1 cellular context compared by ENCODE assay signal in the genomic region with DNA sequence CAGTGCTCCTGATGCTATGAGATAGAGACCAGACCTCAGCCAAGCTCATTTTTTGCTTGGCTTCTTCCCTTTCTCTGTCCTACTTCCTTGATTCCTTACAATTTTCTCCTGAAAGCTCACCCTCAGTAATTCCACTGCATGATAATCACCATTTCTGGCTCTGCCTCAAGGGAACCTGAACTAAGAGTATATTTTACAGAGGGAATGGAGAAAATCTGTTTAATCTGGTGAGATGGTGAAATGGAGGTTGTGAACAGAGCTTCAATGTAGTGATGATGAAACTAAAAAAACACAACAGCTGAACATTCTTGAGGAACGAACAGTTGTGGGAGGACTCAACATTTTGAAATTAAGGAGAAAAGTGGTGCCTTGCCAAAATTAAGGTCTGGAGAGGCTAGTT.
TF ChIP-seq lines count a peak whose summit lies in the region.

No MANE protein-coding gene starts in this region.

TF ChIP-seq in H1, 55 proteins besides CTCF, POLR2A, EP300 and RAD21:
- TF ChIP-seq, protein P1, sequence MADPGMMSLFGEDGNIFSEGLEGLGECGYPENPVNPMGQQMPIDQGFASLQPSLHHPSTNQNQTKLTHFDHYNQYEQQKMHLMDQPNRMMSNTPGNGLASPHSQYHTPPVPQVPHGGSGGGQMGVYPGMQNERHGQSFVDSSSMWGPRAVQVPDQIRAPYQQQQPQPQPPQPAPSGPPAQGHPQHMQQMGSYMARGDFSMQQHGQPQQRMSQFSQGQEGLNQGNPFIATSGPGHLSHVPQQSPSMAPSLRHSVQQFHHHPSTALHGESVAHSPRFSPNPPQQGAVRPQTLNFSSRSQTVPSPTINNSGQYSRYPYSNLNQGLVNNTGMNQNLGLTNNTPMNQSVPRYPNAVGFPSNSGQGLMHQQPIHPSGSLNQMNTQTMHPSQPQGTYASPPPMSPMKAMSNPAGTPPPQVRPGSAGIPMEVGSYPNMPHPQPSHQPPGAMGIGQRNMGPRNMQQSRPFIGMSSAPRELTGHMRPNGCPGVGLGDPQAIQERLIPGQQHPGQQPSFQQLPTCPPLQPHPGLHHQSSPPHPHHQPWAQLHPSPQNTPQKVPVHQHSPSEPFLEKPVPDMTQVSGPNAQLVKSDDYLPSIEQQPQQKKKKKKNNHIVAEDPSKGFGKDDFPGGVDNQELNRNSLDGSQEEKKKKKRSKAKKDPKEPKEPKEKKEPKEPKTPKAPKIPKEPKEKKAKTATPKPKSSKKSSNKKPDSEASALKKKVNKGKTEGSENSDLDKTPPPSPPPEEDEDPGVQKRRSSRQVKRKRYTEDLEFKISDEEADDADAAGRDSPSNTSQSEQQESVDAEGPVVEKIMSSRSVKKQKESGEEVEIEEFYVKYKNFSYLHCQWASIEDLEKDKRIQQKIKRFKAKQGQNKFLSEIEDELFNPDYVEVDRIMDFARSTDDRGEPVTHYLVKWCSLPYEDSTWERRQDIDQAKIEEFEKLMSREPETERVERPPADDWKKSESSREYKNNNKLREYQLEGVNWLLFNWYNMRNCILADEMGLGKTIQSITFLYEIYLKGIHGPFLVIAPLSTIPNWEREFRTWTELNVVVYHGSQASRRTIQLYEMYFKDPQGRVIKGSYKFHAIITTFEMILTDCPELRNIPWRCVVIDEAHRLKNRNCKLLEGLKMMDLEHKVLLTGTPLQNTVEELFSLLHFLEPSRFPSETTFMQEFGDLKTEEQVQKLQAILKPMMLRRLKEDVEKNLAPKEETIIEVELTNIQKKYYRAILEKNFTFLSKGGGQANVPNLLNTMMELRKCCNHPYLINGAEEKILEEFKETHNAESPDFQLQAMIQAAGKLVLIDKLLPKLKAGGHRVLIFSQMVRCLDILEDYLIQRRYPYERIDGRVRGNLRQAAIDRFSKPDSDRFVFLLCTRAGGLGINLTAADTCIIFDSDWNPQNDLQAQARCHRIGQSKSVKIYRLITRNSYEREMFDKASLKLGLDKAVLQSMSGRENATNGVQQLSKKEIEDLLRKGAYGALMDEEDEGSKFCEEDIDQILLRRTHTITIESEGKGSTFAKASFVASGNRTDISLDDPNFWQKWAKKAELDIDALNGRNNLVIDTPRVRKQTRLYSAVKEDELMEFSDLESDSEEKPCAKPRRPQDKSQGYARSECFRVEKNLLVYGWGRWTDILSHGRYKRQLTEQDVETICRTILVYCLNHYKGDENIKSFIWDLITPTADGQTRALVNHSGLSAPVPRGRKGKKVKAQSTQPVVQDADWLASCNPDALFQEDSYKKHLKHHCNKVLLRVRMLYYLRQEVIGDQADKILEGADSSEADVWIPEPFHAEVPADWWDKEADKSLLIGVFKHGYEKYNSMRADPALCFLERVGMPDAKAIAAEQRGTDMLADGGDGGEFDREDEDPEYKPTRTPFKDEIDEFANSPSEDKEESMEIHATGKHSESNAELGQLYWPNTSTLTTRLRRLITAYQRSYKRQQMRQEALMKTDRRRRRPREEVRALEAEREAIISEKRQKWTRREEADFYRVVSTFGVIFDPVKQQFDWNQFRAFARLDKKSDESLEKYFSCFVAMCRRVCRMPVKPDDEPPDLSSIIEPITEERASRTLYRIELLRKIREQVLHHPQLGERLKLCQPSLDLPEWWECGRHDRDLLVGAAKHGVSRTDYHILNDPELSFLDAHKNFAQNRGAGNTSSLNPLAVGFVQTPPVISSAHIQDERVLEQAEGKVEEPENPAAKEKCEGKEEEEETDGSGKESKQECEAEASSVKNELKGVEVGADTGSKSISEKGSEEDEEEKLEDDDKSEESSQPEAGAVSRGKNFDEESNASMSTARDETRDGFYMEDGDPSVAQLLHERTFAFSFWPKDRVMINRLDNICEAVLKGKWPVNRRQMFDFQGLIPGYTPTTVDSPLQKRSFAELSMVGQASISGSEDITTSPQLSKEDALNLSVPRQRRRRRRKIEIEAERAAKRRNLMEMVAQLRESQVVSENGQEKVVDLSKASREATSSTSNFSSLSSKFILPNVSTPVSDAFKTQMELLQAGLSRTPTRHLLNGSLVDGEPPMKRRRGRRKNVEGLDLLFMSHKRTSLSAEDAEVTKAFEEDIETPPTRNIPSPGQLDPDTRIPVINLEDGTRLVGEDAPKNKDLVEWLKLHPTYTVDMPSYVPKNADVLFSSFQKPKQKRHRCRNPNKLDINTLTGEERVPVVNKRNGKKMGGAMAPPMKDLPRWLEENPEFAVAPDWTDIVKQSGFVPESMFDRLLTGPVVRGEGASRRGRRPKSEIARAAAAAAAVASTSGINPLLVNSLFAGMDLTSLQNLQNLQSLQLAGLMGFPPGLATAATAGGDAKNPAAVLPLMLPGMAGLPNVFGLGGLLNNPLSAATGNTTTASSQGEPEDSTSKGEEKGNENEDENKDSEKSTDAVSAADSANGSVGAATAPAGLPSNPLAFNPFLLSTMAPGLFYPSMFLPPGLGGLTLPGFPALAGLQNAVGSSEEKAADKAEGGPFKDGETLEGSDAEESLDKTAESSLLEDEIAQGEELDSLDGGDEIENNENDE (IDR thresholded peaks at IDR 0.05; ENCODE audit: insufficient replicate concordance, low read length), result no peak
- no peak for TF ChIP-seq RFX5 (IDR thresholded peaks at IDR 0.05; ENCODE audit: borderline replicate concordance, low read depth, low read length)
- no peak for TF ChIP-seq TBP (IDR thresholded peaks at IDR 0.05; ENCODE audit: low read depth, low read length)
- TF ChIP-seq CHD2 (IDR thresholded peaks at IDR 0.05; ENCODE audit: low read length), result no peak
- TF ChIP-seq KDM4A (IDR thresholded peaks at IDR 0.05; ENCODE audit: low read depth, low read length, severe bottlenecking), result no peak
- no peak for TF ChIP-seq FOSL1 (IDR thresholded peaks at IDR 0.05; ENCODE audit: insufficient read depth, low read depth, low read length)
- no peak for TF ChIP-seq SP2 (IDR thresholded peaks at IDR 0.05; ENCODE audit: low read length)
- no peak for TF ChIP-seq SIRT6 (IDR thresholded peaks at IDR 0.05; ENCODE audit: low read length)
